ENCODE assay signal across 1 cellular context in genomic region chr17:35726609-35727460, GRCh38.
A peak's percentile ranks its signal among the peaks of the same experiment; 100 is the strongest.
TF ChIP-seq lines count a peak whose summit lies in the region.

No MANE protein-coding gene starts in this region.

TF ChIP-seq in HEK293, 187 proteins besides CTCF, POLR2A, EP300 and RAD21 (continued from another document):
- TF ChIP-seq PATZ1 (tag by site-specific recombination; IDR thresholded peaks at IDR 0.05), result peak; percentile 73
- no peak for TF ChIP-seq ZNF112 (tag by site-specific recombination; IDR thresholded peaks at IDR 0.05)
- TF ChIP-seq GLI2 (tag by site-specific recombination; IDR thresholded peaks at IDR 0.05; ENCODE audit: borderline replicate concordance, low read depth), result no peak
- TF ChIP-seq INSM2 (tag by site-specific recombination; IDR thresholded peaks at IDR 0.05), result no peak
- no peak for TF ChIP-seq ZFP3 (tag by site-specific recombination; IDR thresholded peaks at IDR 0.05; ENCODE audit: low read depth)
- TF ChIP-seq ZNF19 (tag by site-specific recombination; IDR thresholded peaks at IDR 0.05; ENCODE audit: low read depth), result no peak
- TF ChIP-seq ZNF155 (tag by site-specific recombination; IDR thresholded peaks at IDR 0.05), result no peak
- no peak for TF ChIP-seq ZNF571 (tag by site-specific recombination; IDR thresholded peaks at IDR 0.05)
- no peak for TF ChIP-seq ZNF830 (tag by site-specific recombination; IDR thresholded peaks at IDR 0.05; ENCODE audit: low read depth)
- no peak for TF ChIP-seq ZNF133 (tag by site-specific recombination; IDR thresholded peaks at IDR 0.05)
- TF ChIP-seq AEBP2 (tag by site-specific recombination; IDR thresholded peaks at IDR 0.05; ENCODE audit: borderline replicate concordance), result no peak
- no peak for TF ChIP-seq ZNF626 (tag by site-specific recombination; IDR thresholded peaks at IDR 0.05)
- peak; percentile 94 for TF ChIP-seq GLIS1 (tag by site-specific recombination; IDR thresholded peaks at IDR 0.05)
- no peak for TF ChIP-seq WT1 (tag by site-specific recombination; IDR thresholded peaks at IDR 0.05)
- no peak for TF ChIP-seq ZNF664 (tag by site-specific recombination; IDR thresholded peaks at IDR 0.05)
- TF ChIP-seq ZNF558 (tag by site-specific recombination; IDR thresholded peaks at IDR 0.05), result no peak
- no peak for TF ChIP-seq ZNF16 (tag by site-specific recombination; IDR thresholded peaks at IDR 0.05; ENCODE audit: low read depth)
- TF ChIP-seq ZNF544 (tag by site-specific recombination; IDR thresholded peaks at IDR 0.05), result peak; percentile 66; the same call in 1 of the 2 replicates
- TF ChIP-seq ZNF629 (tag by site-specific recombination; IDR thresholded peaks at IDR 0.05), result 0 out of 2 replicates have a peak, but pooled peaks have one; percentile 35
- no peak for TF ChIP-seq ZNF555 (tag by site-specific recombination; conservative IDR thresholded peaks at IDR 0.05)
- TF ChIP-seq ELK4 (IDR thresholded peaks at IDR 0.05; ENCODE audit: borderline replicate concordance, low read depth, low read length), result no peak
- no peak for TF ChIP-seq ZNF521 (tag by site-specific recombination; IDR thresholded peaks at IDR 0.05)
- TF ChIP-seq ZNF600 (tag by site-specific recombination; IDR thresholded peaks at IDR 0.05), result 0 out of 2 replicates have a peak, but pooled peaks have one; percentile 33
- TF ChIP-seq ZNF391 (tag by site-specific recombination; IDR thresholded peaks at IDR 0.05; ENCODE audit: borderline replicate concordance, low read depth), result no peak
- no peak for TF ChIP-seq TCF7L2 (IDR thresholded peaks at IDR 0.05; ENCODE audit: borderline replicate concordance, low read depth, low read length)
- TF ChIP-seq GLIS2 (tag by site-specific recombination; IDR thresholded peaks at IDR 0.05), result 0 out of 2 replicates have a peak, but pooled peaks have one; percentile 10
- no peak; the same call in 1 of the 2 replicates for TF ChIP-seq ZNF350 (tag by site-specific recombination; IDR thresholded peaks at IDR 0.05)
- no peak for TF ChIP-seq ZNF488 (tag by site-specific recombination; IDR thresholded peaks at IDR 0.05)
- TF ChIP-seq EGR2 (tag by site-specific recombination; IDR thresholded peaks at IDR 0.05; ENCODE audit: low read depth), result no peak
- TF ChIP-seq ZNF10 (tag by site-specific recombination; IDR thresholded peaks at IDR 0.05), result no peak
- TF ChIP-seq HOXC10 (CRISPR knock-in tag; IDR thresholded peaks at IDR 0.05), result no peak
- no peak for TF ChIP-seq SCRT2 (tag by site-specific recombination; IDR thresholded peaks at IDR 0.05)
- TF ChIP-seq FEZF1 (tag by site-specific recombination; IDR thresholded peaks at IDR 0.05), result peak; percentile 94
- peak; percentile 76 for TF ChIP-seq PRDM6 (tag by site-specific recombination; IDR thresholded peaks at IDR 0.05)
